Comparison of ENCODE assay signal across 2 cellular contexts in genomic region chr6:111874030-111874425, GRCh38.
TF ChIP-seq lines count a peak whose summit lies in the region.

No MANE protein-coding gene starts in this region.

TF ChIP-seq in HEK293, 187 proteins besides CTCF, POLR2A, EP300 and RAD21 (continued from another document and continues in another):
- TF ChIP-seq, protein P1, sequence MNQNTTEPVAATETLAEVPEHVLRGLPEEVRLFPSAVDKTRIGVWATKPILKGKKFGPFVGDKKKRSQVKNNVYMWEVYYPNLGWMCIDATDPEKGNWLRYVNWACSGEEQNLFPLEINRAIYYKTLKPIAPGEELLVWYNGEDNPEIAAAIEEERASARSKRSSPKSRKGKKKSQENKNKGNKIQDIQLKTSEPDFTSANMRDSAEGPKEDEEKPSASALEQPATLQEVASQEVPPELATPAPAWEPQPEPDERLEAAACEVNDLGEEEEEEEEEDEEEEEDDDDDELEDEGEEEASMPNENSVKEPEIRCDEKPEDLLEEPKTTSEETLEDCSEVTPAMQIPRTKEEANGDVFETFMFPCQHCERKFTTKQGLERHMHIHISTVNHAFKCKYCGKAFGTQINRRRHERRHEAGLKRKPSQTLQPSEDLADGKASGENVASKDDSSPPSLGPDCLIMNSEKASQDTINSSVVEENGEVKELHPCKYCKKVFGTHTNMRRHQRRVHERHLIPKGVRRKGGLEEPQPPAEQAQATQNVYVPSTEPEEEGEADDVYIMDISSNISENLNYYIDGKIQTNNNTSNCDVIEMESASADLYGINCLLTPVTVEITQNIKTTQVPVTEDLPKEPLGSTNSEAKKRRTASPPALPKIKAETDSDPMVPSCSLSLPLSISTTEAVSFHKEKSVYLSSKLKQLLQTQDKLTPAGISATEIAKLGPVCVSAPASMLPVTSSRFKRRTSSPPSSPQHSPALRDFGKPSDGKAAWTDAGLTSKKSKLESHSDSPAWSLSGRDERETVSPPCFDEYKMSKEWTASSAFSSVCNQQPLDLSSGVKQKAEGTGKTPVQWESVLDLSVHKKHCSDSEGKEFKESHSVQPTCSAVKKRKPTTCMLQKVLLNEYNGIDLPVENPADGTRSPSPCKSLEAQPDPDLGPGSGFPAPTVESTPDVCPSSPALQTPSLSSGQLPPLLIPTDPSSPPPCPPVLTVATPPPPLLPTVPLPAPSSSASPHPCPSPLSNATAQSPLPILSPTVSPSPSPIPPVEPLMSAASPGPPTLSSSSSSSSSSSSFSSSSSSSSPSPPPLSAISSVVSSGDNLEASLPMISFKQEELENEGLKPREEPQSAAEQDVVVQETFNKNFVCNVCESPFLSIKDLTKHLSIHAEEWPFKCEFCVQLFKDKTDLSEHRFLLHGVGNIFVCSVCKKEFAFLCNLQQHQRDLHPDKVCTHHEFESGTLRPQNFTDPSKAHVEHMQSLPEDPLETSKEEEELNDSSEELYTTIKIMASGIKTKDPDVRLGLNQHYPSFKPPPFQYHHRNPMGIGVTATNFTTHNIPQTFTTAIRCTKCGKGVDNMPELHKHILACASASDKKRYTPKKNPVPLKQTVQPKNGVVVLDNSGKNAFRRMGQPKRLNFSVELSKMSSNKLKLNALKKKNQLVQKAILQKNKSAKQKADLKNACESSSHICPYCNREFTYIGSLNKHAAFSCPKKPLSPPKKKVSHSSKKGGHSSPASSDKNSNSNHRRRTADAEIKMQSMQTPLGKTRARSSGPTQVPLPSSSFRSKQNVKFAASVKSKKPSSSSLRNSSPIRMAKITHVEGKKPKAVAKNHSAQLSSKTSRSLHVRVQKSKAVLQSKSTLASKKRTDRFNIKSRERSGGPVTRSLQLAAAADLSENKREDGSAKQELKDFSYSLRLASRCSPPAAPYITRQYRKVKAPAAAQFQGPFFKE (tag by site-specific recombination; IDR thresholded peaks at IDR 0.05; ENCODE audit: borderline replicate concordance): no peak
- TF ChIP-seq, protein P2, sequence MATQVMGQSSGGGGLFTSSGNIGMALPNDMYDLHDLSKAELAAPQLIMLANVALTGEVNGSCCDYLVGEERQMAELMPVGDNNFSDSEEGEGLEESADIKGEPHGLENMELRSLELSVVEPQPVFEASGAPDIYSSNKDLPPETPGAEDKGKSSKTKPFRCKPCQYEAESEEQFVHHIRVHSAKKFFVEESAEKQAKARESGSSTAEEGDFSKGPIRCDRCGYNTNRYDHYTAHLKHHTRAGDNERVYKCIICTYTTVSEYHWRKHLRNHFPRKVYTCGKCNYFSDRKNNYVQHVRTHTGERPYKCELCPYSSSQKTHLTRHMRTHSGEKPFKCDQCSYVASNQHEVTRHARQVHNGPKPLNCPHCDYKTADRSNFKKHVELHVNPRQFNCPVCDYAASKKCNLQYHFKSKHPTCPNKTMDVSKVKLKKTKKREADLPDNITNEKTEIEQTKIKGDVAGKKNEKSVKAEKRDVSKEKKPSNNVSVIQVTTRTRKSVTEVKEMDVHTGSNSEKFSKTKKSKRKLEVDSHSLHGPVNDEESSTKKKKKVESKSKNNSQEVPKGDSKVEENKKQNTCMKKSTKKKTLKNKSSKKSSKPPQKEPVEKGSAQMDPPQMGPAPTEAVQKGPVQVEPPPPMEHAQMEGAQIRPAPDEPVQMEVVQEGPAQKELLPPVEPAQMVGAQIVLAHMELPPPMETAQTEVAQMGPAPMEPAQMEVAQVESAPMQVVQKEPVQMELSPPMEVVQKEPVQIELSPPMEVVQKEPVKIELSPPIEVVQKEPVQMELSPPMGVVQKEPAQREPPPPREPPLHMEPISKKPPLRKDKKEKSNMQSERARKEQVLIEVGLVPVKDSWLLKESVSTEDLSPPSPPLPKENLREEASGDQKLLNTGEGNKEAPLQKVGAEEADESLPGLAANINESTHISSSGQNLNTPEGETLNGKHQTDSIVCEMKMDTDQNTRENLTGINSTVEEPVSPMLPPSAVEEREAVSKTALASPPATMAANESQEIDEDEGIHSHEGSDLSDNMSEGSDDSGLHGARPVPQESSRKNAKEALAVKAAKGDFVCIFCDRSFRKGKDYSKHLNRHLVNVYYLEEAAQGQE (tag by site-specific recombination; IDR thresholded peaks at IDR 0.05): no peak
- TF ChIP-seq MYNN (tag by site-specific recombination; IDR thresholded peaks at IDR 0.05; ENCODE audit: borderline replicate concordance) (no peak), ZNF366 (tag by site-specific recombination; conservative IDR thresholded peaks at IDR 0.05) (0 out of 2 replicates have a peak, but pooled peaks have one; percentile 15), PRDM6 (tag by site-specific recombination; IDR thresholded peaks at IDR 0.05) (peak; percentile 5; the same call in 1 of the 2 replicates), ZNF24 (tag by site-specific recombination; IDR thresholded peaks at IDR 0.05) (0 out of 2 replicates have a peak, but pooled peaks have one; percentile 5)
- TF ChIP-seq, protein P3, sequence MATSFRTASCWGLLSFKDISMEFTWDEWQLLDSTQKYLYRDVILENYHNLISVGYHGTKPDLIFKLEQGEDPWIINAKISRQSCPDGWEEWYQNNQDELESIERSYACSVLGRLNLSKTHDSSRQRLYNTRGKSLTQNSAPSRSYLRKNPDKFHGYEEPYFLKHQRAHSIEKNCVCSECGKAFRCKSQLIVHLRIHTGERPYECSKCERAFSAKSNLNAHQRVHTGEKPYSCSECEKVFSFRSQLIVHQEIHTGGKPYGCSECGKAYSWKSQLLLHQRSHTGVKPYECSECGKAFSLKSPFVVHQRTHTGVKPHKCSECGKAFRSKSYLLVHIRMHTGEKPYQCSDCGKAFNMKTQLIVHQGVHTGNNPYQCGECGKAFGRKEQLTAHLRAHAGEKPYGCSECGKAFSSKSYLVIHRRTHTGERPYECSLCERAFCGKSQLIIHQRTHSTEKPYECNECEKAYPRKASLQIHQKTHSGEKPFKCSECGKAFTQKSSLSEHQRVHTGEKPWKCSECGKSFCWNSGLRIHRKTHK (tag by site-specific recombination; IDR thresholded peaks at IDR 0.05): no peak

TF ChIP-seq in GM12878, 131 proteins besides CTCF, POLR2A, EP300 and RAD21:
- TF ChIP-seq E4F1 (IDR thresholded peaks at IDR 0.05; ENCODE audit: borderline replicate concordance, partially characterized antibody) (no peak), NFIC (IDR thresholded peaks at IDR 0.05; ENCODE audit: low read depth, low read length) (no peak), ZBED1 (IDR thresholded peaks at IDR 0.05; ENCODE audit: borderline replicate concordance) (0 out of 2 replicates have a peak, but pooled peaks have one; percentile 22), BMI1 (IDR thresholded peaks at IDR 0.05; ENCODE audit: borderline replicate concordance) (no peak)
